Comparison of ENCODE assay signal across 1 cellular context in genomic region chr20:50042370-50043313, GRCh38.
TF ChIP-seq lines count a peak whose summit lies in the region.

No MANE protein-coding gene starts in this region.

TF ChIP-seq in HEK293, 187 proteins besides CTCF, POLR2A, EP300 and RAD21:
- no peak for TF ChIP-seq ZNF26 (tag by site-specific recombination; IDR thresholded peaks at IDR 0.05)
- TF ChIP-seq ZNF768 (tag by site-specific recombination; IDR thresholded peaks at IDR 0.05): peak; percentile 69; the same call in 1 of the 2 replicates
- TF ChIP-seq ZNF626 (tag by site-specific recombination; IDR thresholded peaks at IDR 0.05): no peak
